ENCODE assay signal across 1 cellular context in the genomic region with DNA sequence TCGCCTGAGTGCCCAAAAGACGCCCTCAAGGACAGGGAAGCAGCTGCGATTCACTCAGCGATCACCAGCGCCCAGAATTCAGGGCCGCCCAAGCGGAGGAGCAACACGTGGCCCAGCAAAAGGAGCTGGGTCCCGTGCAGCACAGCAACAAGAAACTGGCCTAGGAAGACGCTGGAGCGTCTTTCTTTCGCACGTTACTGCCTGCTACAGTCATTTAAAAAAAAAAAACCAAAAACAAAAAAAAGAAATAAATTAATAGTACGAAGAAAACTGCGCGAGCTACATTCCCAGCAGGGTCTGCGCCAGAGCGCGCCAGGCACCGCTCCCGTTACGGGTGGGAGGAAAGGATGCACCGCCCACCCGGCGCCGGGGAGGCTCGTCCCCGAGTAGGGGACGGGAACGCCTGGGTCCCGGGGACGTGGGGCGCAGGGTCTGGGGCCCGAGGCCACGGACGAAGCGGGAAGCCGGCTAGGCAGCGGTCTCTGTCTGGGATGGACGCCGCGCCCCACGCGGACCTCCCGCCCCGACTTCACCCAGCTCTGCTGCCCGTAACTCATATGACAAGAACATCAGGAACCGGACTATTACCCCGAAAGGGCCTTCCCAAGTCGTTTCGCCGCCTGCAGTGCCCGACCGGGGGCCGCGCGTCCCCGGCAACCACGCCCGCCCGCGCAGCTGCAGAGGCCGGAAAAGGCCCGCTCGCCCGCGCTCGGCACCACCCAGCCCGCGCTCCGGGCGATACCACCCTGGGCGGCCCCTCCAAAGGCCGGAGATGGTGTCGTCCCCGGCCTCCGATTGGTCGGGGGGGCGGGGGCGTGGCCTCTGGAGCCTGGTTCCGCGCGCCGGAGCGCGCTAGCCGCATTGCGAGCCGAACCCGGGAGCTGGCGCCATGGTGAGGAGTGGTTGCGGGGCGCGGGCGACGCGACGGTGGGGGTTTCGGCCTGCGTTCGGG.
A peak's percentile ranks its signal among the peaks of the same experiment; 100 is the strongest.
TF ChIP-seq lines count a peak whose summit lies in the region.

A gene with protein sequence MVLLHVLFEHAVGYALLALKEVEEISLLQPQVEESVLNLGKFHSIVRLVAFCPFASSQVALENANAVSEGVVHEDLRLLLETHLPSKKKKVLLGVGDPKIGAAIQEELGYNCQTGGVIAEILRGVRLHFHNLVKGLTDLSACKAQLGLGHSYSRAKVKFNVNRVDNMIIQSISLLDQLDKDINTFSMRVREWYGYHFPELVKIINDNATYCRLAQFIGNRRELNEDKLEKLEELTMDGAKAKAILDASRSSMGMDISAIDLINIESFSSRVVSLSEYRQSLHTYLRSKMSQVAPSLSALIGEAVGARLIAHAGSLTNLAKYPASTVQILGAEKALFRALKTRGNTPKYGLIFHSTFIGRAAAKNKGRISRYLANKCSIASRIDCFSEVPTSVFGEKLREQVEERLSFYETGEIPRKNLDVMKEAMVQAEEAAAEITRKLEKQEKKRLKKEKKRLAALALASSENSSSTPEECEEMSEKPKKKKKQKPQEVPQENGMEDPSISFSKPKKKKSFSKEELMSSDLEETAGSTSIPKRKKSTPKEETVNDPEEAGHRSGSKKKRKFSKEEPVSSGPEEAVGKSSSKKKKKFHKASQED (plus strand): TSS at position 861 of the 952 bp plus-strand sequence. CDS start 29 bp downstream, at position 890.

TF ChIP-seq in HepG2, 621 proteins besides CTCF, POLR2A, EP300 and RAD21 (continued from another document and continues in another):
- TF ChIP-seq FLYWCH1 (CRISPR knock-in tag; IDR thresholded peaks at IDR 0.05) (peak; percentile 57; the same call in 1 of the 2 replicates), SP5 (CRISPR knock-in tag; IDR thresholded peaks at IDR 0.05; ENCODE audit: borderline replicate concordance, low read depth) (peak; percentile 33), ATF7-NPFF (CRISPR knock-in tag; IDR thresholded peaks at IDR 0.05; ENCODE audit: low read depth) (peak; percentile 98), ZNF557 (CRISPR knock-in tag; IDR thresholded peaks at IDR 0.05) (no peak; the same call in none of the 2 replicates), REXO4 (CRISPR knock-in tag; IDR thresholded peaks at IDR 0.05; ENCODE audit: borderline replicate concordance) (no peak), MIER3 (CRISPR knock-in tag; IDR thresholded peaks at IDR 0.05; ENCODE audit: borderline replicate concordance) (no peak), NRL (CRISPR knock-in tag; IDR thresholded peaks at IDR 0.05; ENCODE audit: borderline replicate concordance) (peak; percentile 28; the same call in 1 of the 2 replicates), MIXL1 (CRISPR knock-in tag; IDR thresholded peaks at IDR 0.05) (peak; percentile 64), XRCC5 (optimal IDR thresholded peaks at IDR 0.05; ENCODE audit: low read length) (peak; percentile 88), TERF1 (CRISPR knock-in tag; IDR thresholded peaks at IDR 0.05) (no peak), GLI4 (CRISPR knock-in tag; IDR thresholded peaks at IDR 0.05; ENCODE audit: borderline replicate concordance) (peak; percentile 96; the same call in 1 of the 2 replicates), YY1 (IDR thresholded peaks at IDR 0.05; ENCODE audit: insufficient read depth, insufficient replicate concordance, low read depth, low read length) (peak; percentile 83), NBN (conservative IDR thresholded peaks at IDR 0.05) (no peak), ZNF670 (CRISPR knock-in tag; IDR thresholded peaks at IDR 0.05; ENCODE audit: borderline replicate concordance) (peak; percentile 90), EEA1 (CRISPR knock-in tag; IDR thresholded peaks at IDR 0.05; ENCODE audit: borderline replicate concordance) (peak; percentile 99), YEATS2 (CRISPR knock-in tag; IDR thresholded peaks at IDR 0.05; ENCODE audit: borderline replicate concordance) (peak; percentile 84), PREB (CRISPR knock-in tag; IDR thresholded peaks at IDR 0.05) (0 out of 2 replicates have a peak, but pooled peaks have one; percentile 58), TFE3 (CRISPR knock-in tag; IDR thresholded peaks at IDR 0.05) (peak; percentile 8; the same call in 1 of the 2 replicates), ZNF350 (CRISPR knock-in tag; IDR thresholded peaks at IDR 0.05; ENCODE audit: borderline replicate concordance, low read depth) (peak; percentile 72), ZNF205 (CRISPR knock-in tag; IDR thresholded peaks at IDR 0.05) (peak; percentile 78; the same call in 1 of the 2 replicates), ZNF839 (CRISPR knock-in tag; IDR thresholded peaks at IDR 0.05; ENCODE audit: borderline replicate concordance) (peak; percentile 35), ZFP36 (IDR thresholded peaks at IDR 0.05; ENCODE audit: borderline replicate concordance, low read depth, low read length, partially characterized antibody) (no peak), ZNF572 (CRISPR knock-in tag; IDR thresholded peaks at IDR 0.05) (no peak), PAWR (CRISPR knock-in tag; IDR thresholded peaks at IDR 0.05; ENCODE audit: borderline replicate concordance) (peak; percentile 86; the same call in 1 of the 2 replicates)
- TF ChIP-seq, protein P1, sequence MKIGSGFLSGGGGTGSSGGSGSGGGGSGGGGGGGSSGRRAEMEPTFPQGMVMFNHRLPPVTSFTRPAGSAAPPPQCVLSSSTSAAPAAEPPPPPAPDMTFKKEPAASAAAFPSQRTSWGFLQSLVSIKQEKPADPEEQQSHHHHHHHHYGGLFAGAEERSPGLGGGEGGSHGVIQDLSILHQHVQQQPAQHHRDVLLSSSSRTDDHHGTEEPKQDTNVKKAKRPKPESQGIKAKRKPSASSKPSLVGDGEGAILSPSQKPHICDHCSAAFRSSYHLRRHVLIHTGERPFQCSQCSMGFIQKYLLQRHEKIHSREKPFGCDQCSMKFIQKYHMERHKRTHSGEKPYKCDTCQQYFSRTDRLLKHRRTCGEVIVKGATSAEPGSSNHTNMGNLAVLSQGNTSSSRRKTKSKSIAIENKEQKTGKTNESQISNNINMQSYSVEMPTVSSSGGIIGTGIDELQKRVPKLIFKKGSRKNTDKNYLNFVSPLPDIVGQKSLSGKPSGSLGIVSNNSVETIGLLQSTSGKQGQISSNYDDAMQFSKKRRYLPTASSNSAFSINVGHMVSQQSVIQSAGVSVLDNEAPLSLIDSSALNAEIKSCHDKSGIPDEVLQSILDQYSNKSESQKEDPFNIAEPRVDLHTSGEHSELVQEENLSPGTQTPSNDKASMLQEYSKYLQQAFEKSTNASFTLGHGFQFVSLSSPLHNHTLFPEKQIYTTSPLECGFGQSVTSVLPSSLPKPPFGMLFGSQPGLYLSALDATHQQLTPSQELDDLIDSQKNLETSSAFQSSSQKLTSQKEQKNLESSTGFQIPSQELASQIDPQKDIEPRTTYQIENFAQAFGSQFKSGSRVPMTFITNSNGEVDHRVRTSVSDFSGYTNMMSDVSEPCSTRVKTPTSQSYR (CRISPR knock-in tag; IDR thresholded peaks at IDR 0.05; ENCODE audit: borderline replicate concordance), result no peak; the same call in 1 of the 2 replicates
- TF ChIP-seq, protein P2, sequence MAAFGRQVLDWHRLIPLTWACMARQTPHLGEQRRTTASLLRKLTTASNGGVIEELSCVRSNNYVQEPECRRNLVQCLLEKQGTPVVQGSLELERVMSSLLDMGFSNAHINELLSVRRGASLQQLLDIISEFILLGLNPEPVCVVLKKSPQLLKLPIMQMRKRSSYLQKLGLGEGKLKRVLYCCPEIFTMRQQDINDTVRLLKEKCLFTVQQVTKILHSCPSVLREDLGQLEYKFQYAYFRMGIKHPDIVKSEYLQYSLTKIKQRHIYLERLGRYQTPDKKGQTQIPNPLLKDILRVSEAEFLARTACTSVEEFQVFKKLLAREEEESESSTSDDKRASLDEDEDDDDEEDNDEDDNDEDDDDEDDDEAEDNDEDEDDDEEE (CRISPR knock-in tag; IDR thresholded peaks at IDR 0.05), result peak; percentile 82
- TF ChIP-seq, protein P3, sequence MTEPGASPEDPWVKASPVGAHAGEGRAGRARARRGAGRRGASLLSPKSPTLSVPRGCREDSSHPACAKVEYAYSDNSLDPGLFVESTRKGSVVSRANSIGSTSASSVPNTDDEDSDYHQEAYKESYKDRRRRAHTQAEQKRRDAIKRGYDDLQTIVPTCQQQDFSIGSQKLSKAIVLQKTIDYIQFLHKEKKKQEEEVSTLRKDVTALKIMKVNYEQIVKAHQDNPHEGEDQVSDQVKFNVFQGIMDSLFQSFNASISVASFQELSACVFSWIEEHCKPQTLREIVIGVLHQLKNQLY (CRISPR knock-in tag; IDR thresholded peaks at IDR 0.05), result no peak; the same call in 1 of the 2 replicates
- TF ChIP-seq, protein P4, sequence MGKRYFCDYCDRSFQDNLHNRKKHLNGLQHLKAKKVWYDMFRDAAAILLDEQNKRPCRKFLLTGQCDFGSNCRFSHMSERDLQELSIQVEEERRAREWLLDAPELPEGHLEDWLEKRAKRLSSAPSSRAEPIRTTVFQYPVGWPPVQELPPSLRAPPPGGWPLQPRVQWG (CRISPR knock-in tag; IDR thresholded peaks at IDR 0.05; ENCODE audit: borderline replicate concordance, low read depth), result no peak; the same call in 1 of the 2 replicates
- TF ChIP-seq, protein P5, sequence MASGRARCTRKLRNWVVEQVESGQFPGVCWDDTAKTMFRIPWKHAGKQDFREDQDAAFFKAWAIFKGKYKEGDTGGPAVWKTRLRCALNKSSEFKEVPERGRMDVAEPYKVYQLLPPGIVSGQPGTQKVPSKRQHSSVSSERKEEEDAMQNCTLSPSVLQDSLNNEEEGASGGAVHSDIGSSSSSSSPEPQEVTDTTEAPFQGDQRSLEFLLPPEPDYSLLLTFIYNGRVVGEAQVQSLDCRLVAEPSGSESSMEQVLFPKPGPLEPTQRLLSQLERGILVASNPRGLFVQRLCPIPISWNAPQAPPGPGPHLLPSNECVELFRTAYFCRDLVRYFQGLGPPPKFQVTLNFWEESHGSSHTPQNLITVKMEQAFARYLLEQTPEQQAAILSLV (CRISPR knock-in tag; IDR thresholded peaks at IDR 0.05; ENCODE audit: borderline replicate concordance), result peak; percentile 100; the same call in 1 of the 2 replicates
- TF ChIP-seq, protein P6, sequence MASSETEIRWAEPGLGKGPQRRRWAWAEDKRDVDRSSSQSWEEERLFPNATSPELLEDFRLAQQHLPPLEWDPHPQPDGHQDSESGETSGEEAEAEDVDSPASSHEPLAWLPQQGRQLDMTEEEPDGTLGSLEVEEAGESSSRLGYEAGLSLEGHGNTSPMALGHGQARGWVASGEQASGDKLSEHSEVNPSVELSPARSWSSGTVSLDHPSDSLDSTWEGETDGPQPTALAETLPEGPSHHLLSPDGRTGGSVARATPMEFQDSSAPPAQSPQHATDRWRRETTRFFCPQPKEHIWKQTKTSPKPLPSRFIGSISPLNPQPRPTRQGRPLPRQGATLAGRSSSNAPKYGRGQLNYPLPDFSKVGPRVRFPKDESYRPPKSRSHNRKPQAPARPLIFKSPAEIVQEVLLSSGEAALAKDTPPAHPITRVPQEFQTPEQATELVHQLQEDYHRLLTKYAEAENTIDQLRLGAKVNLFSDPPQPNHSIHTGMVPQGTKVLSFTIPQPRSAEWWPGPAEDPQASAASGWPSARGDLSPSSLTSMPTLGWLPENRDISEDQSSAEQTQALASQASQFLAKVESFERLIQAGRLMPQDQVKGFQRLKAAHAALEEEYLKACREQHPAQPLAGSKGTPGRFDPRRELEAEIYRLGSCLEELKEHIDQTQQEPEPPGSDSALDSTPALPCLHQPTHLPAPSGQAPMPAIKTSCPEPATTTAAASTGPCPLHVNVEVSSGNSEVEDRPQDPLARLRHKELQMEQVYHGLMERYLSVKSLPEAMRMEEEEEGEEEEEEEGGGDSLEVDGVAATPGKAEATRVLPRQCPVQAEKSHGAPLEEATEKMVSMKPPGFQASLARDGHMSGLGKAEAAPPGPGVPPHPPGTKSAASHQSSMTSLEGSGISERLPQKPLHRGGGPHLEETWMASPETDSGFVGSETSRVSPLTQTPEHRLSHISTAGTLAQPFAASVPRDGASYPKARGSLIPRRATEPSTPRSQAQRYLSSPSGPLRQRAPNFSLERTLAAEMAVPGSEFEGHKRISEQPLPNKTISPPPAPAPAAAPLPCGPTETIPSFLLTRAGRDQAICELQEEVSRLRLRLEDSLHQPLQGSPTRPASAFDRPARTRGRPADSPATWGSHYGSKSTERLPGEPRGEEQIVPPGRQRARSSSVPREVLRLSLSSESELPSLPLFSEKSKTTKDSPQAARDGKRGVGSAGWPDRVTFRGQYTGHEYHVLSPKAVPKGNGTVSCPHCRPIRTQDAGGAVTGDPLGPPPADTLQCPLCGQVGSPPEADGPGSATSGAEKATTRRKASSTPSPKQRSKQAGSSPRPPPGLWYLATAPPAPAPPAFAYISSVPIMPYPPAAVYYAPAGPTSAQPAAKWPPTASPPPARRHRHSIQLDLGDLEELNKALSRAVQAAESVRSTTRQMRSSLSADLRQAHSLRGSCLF (CRISPR knock-in tag; IDR thresholded peaks at IDR 0.05; ENCODE audit: borderline replicate concordance), result 0 out of 2 replicates have a peak, but pooled peaks have one; percentile 57
